In genomic region chr17:40108818-40109470, GRCh38 we compare ENCODE assay signal across 8 cellular contexts. TPM values are rescaled to one million over a fixed set of nuclear protein-coding genes. Genes with fewer than 3 reads are reported as not detected.
DNase-seq lines count a peak whose midpoint lies in the region; ATAC-seq and TF ChIP-seq lines count a peak whose summit lies in the region.
"Not testable (repeated sequence)": the region's sequence is repeated elsewhere in the genome, so short reads cannot be mapped to it uniquely, and the experiment has no call there.

No MANE protein-coding gene starts in this region.

- not testable (repeated sequence) for H3K9ac ChIP-seq in liver (ENCODE audit: low read depth in 1 of 2, low read length in 2 of 2)
- H3K9ac ChIP-seq in smooth muscle cell (ENCODE audit: low read depth): peak overlapping the region; percentile 19

- H3K27ac ChIP-seq in CD8-positive, alpha-beta T cell (ENCODE audit: low read depth, low read length): peak overlapping the region; percentile 80
- H3K27ac ChIP-seq in esophagus muscularis mucosa (replicated peaks in 1 of 4): peak overlapping the region; percentile 88 to 99 (median 94)
- peak overlapping the region; percentile 86 to 99 for H3K27ac ChIP-seq in liver (ENCODE audit: low read depth in 1 of 2, low read length in 2 of 2)
- H3K27ac ChIP-seq in smooth muscle cell (ENCODE audit: low read depth): peak overlapping the region; percentile 95
- peak overlapping the region; percentile 91 to 97 (median 93) for H3K27ac ChIP-seq in upper lobe of left lung

- TF ChIP-seq CTCF in CD8-positive, alpha-beta T cell (IDR thresholded peaks at IDR 0.05); brain (conservative IDR thresholded peaks at IDR 0.05); esophagus muscularis mucosa (IDR thresholded peaks at IDR 0.05); liver (IDR thresholded peaks at IDR 0.05; ENCODE audit: low read depth, low read length, missing input control); nephron progenitor cell (IDR thresholded peaks at IDR 0.05); smooth muscle cell (IDR thresholded peaks at IDR 0.05; ENCODE audit: borderline replicate concordance, insufficient read depth, poor library complexity, severe bottlenecking); upper lobe of left lung (IDR thresholded peaks at IDR 0.05): not testable (repeated sequence)

- H3K9me3 ChIP-seq in CD8-positive, alpha-beta T cell (ENCODE audit: low read length); T-helper 17 cell (ENCODE audit: control insufficient read depth, low read length, poor library complexity, severe bottlenecking); esophagus muscularis mucosa; liver (ENCODE audit: control insufficient read depth in 4 of 4, low read length in 3 of 4); smooth muscle cell (replicated peaks; ENCODE audit: low read depth); upper lobe of left lung: not testable (repeated sequence)

- TF ChIP-seq EP300 in esophagus muscularis mucosa (IDR thresholded peaks at IDR 0.05); upper lobe of left lung (IDR thresholded peaks at IDR 0.05): not testable (repeated sequence)

- 81% methylated on average over 11 of the region's 11 CpGs for WGBS in esophagus muscularis mucosa
- 87% methylated on average over 11 of the region's 11 CpGs for WGBS in liver
- 92% methylated on average over 11 of the region's 11 CpGs for WGBS in smooth muscle cell (ENCODE audit: low lambda C conversion rate)
- 78 to 81% methylated on average over 11 of the region's 11 CpGs for WGBS in upper lobe of left lung, 2 donors

- not testable (repeated sequence) for H3K4me3 Mint-ChIP-seq in CD8-positive, alpha-beta T cell; brain; nephron progenitor cell
- H3K4me3 Mint-ChIP-seq in T-helper 17 cell: peak overlapping the region; percentile 86

- H3K36me3 ChIP-seq in CD8-positive, alpha-beta T cell (ENCODE audit: insufficient read depth, low read length); esophagus muscularis mucosa; liver (ENCODE audit: control insufficient read depth in 4 of 4, insufficient read depth in 3 of 4, low read depth in 1 of 4, low read length in 3 of 4); smooth muscle cell (ENCODE audit: low read depth); upper lobe of left lung: not testable (repeated sequence)

- CTCF ChIA-PET in CD8-positive, alpha-beta T cell (lab: Charles Lee): interaction anchor here (0.7 to 9.6 kb wide), 7 partner anchors 13 to 95 kb away, joined by 4 to 237 read pairs (median 64); partner anchors contain the start of genes MSL1 and NR1D1

- H3K4me1 ChIP-seq in CD8-positive, alpha-beta T cell (ENCODE audit: insufficient read depth, low read length): peaks cover 98% of the 10 kb centered on the region
- peaks cover 94 to 100% (median 99%) of the 10 kb centered on the region in 4 donors for H3K4me1 ChIP-seq in esophagus muscularis mucosa
- peaks cover 10 to 82% (median 61%) of the 10 kb centered on the region in 4 donors for H3K4me1 ChIP-seq in liver (ENCODE audit: control insufficient read depth in 4 of 4, insufficient read depth in 4 of 4, low read length in 3 of 4)
- peaks cover 47% of the 10 kb centered on the region for H3K4me1 ChIP-seq in smooth muscle cell (ENCODE audit: low read depth)
- H3K4me1 ChIP-seq in upper lobe of left lung: peaks cover 94 to 99% (median 97%) of the 10 kb centered on the region in 4 donors

- intact Hi-C loops in CD8-positive, alpha-beta T cell (cut with DNase I, micrococcal nuclease): loop anchor here (1.0 kb wide), 1 partner anchor 10 kb away; no protein-coding TSS in a partner anchor
- intact Hi-C loops in esophagus muscularis mucosa (cut with DNase I): loop anchor here (5.0 kb wide), 1 partner anchor 42 kb away; no protein-coding TSS in a partner anchor

- DNase-seq in CD8-positive, alpha-beta T cell; T-helper 17 cell; esophagus muscularis mucosa (ENCODE audit: extremely low spot score); nephron progenitor cell; smooth muscle cell (lab: John Stamatoyannopoulos, UW; ENCODE audit: unreplicated experiment); upper lobe of left lung: not testable (repeated sequence)

- H3K4me3 ChIP-seq in CD8-positive, alpha-beta T cell (ENCODE audit: low read depth, low read length); liver (ENCODE audit: low read depth in 1 of 3, low read length in 3 of 3); smooth muscle cell; upper lobe of left lung: not testable (repeated sequence)
- H3K4me3 ChIP-seq in esophagus muscularis mucosa: peak overlapping the region in 1 of 4 donors; percentile 7

- not testable (repeated sequence) for H3K27me3 Mint-ChIP-seq in CD8-positive, alpha-beta T cell (ENCODE audit: low read depth); T-helper 17 cell; brain; nephron progenitor cell (ENCODE audit: low read depth, poor library complexity)

- peak overlapping the region; percentile 99 for H3K27ac Mint-ChIP-seq in CD8-positive, alpha-beta T cell
- H3K27ac Mint-ChIP-seq in T-helper 17 cell (peak overlapping the region; percentile 100), brain (peak overlapping the region in 3 of 5 experiments; percentile 96 to 98 (median 97)), nephron progenitor cell (peak overlapping the region; percentile 82)

- POLR2A ChIA-PET in CD8-positive, alpha-beta T cell (lab: Charles Lee): interaction anchor here (1.1 to 8.3 kb wide), 4 partner anchors 12 to 43 kb away, joined by 3 to 141 read pairs (median 34); partner anchors contain the start of genes NR1D1 and THRA

- not testable (repeated sequence) for H3K79me2 ChIP-seq in smooth muscle cell (ENCODE audit: low read depth)

- peaks cover 98% of the 10 kb centered on the region for H3K4me1 Mint-ChIP-seq in CD8-positive, alpha-beta T cell (ENCODE audit: low read depth)
- H3K4me1 Mint-ChIP-seq in T-helper 17 cell: peaks cover 83% of the 10 kb centered on the region
- H3K4me1 Mint-ChIP-seq in brain: peaks cover 100% of the 10 kb centered on the region
- H3K4me1 Mint-ChIP-seq in nephron progenitor cell: peaks cover 93% of the 10 kb centered on the region

- TF ChIP-seq POLR2A in esophagus muscularis mucosa (IDR thresholded peaks at IDR 0.05; ENCODE audit: low read depth); upper lobe of left lung (IDR thresholded peaks at IDR 0.05): not testable (repeated sequence)

- H3F3A ChIP-seq in smooth muscle cell (ENCODE audit: low read depth): peaks cover 32% of the 10 kb centered on the region

- H4K20me1 ChIP-seq in smooth muscle cell (ENCODE audit: low read depth): not testable (repeated sequence)

- not testable (repeated sequence) for TF ChIP-seq RAD21 in liver (IDR thresholded peaks at IDR 0.05)

- not testable (repeated sequence) for H3K27me3 ChIP-seq in CD8-positive, alpha-beta T cell (ENCODE audit: insufficient read depth, low read length); esophagus muscularis mucosa; liver (ENCODE audit: control insufficient read depth in 4 of 4, insufficient read depth in 4 of 4, low read length in 3 of 4); smooth muscle cell (ENCODE audit: low read depth); upper lobe of left lung

- H3K9me3 Mint-ChIP-seq in CD8-positive, alpha-beta T cell; brain; nephron progenitor cell: not testable (repeated sequence)

- H3K36me3 Mint-ChIP-seq in CD8-positive, alpha-beta T cell; T-helper 17 cell (ENCODE audit: low read depth); brain; nephron progenitor cell (ENCODE audit: low read depth): not testable (repeated sequence)

- not testable (repeated sequence) for ATAC-seq in CD8-positive, alpha-beta T cell; T-helper 17 cell; upper lobe of left lung (ENCODE audit: low FRiP score in 2 of 2)

- not testable (repeated sequence) for H2AFZ ChIP-seq in smooth muscle cell (ENCODE audit: low read depth)

- H3K4me2 ChIP-seq in smooth muscle cell: peak overlapping the region; percentile 49

RNA-seq across cellular contexts. Expression of gene NR1D1, which starts 8.6 kb away (rescaled TPM):
- 10 to 100 TPM; 24.1 to 25.6 TPM for total RNA-seq in CD8-positive, alpha-beta T cell
- 100 to 1,000 TPM; 102 to 145 TPM for total RNA-seq in T-helper 17 cell
- 43.8 TPM for polyA plus RNA-seq in brain (ENCODE audit: insufficient read depth, low read depth, low replicate concordance)
- 10 to 100 TPM in 3 of 4 donors, 1 to 10 TPM in 1; 6.1 to 24.2 (median 14.5) TPM for total RNA-seq in esophagus muscularis mucosa
- total RNA-seq in liver: 1 to 10 TPM in 1 of 2 donors, under 1 TPM in 1; 0.84 to 2.3 TPM
- 10 to 100 TPM in 1 of 2 donors, 1 to 10 TPM in 1; 8.8 to 13.7 TPM for polyA plus RNA-seq in liver
- 6.0 and 12.5 TPM in 2 replicates for total RNA-seq in smooth muscle cell
- polyA plus RNA-seq in smooth muscle cell: 18.4 and 19.5 TPM in 2 replicates
- total RNA-seq in upper lobe of left lung: 10 to 100 TPM in 5 of 6 donors, 1 to 10 TPM in 1; 3.8 to 24.7 (median 15.8) TPM

RNA-seq across cellular contexts. Expression of gene MSL1, which starts 12.8 kb away (rescaled TPM):
- 10 to 100 TPM; 43.8 to 46.6 TPM for total RNA-seq in CD8-positive, alpha-beta T cell
- total RNA-seq in T-helper 17 cell (100 to 1,000 TPM; 101 to 106 TPM), esophagus muscularis mucosa (10 to 100 TPM; 64.1 to 86.8 (median 72.2) TPM), liver (10 to 100 TPM; 24.0 to 43.7 TPM), smooth muscle cell (74.9 and 79.0 TPM in 2 replicates), upper lobe of left lung (100 to 1,000 TPM in 3 of 6 donors, 10 to 100 TPM in 3; 57.6 to 240 (median 97.0) TPM)
- polyA plus RNA-seq in brain (ENCODE audit: insufficient read depth, low read depth, low replicate concordance) (94.4 TPM), liver (10 to 100 TPM in 1 of 2 donors, 1 to 10 TPM in 1; 7.9 to 23.1 TPM), smooth muscle cell (24.6 and 26.0 TPM in 2 replicates)

RNA-seq across cellular contexts. Expression of gene CASC3, which starts 31.4 kb away (rescaled TPM):
- 100 to 1,000 TPM; 187 to 198 TPM for total RNA-seq in CD8-positive, alpha-beta T cell
- 100 to 1,000 TPM; 168 to 176 TPM for total RNA-seq in T-helper 17 cell
- 150 TPM for polyA plus RNA-seq in brain (ENCODE audit: insufficient read depth, low read depth, low replicate concordance)
- 100 to 1,000 TPM in 2 of 4 donors, 10 to 100 TPM in 2; 77.2 to 103 (median 95.5) TPM for total RNA-seq in esophagus muscularis mucosa
- 10 to 100 TPM; 17.1 to 17.9 TPM for total RNA-seq in liver
- polyA plus RNA-seq in liver: 10 to 100 TPM; 11.4 to 12.9 TPM
- 25.6 and 33.3 TPM in 2 replicates for total RNA-seq in smooth muscle cell
- polyA plus RNA-seq in smooth muscle cell: 54.2 and 59.5 TPM in 2 replicates
- 100 to 1,000 TPM in 2 of 6 donors, 10 to 100 TPM in 4; 52.2 to 141 (median 75.0) TPM for total RNA-seq in upper lobe of left lung

RNA-seq across cellular contexts. Expression of gene THRA, which starts 46.2 kb away (rescaled TPM):
- total RNA-seq in CD8-positive, alpha-beta T cell: 10 to 100 TPM; 34.6 to 35.7 TPM
- total RNA-seq in T-helper 17 cell: 10 to 100 TPM; 29.8 to 32.2 TPM
- 176 TPM for polyA plus RNA-seq in brain (ENCODE audit: insufficient read depth, low read depth, low replicate concordance)
- total RNA-seq in esophagus muscularis mucosa: 100 to 1,000 TPM in 2 of 4 donors, 10 to 100 TPM in 2; 69.7 to 112 (median 85.2) TPM
- total RNA-seq in liver: 10 to 100 TPM in 1 of 2 donors, 1 to 10 TPM in 1; 8.5 to 10.3 TPM
- 1 to 10 TPM; 3.2 to 6.3 TPM for polyA plus RNA-seq in liver
- total RNA-seq in smooth muscle cell: 15.6 and 25.4 TPM in 2 replicates
- 17.6 and 21.2 TPM in 2 replicates for polyA plus RNA-seq in smooth muscle cell
- total RNA-seq in upper lobe of left lung: 10 to 100 TPM; 31.0 to 55.3 (median 49.9) TPM

RNA-seq across cellular contexts. Expression of gene MED24, which starts 54.7 kb away (rescaled TPM):
- 100 to 1,000 TPM; 103 to 104 TPM for total RNA-seq in CD8-positive, alpha-beta T cell
- total RNA-seq in T-helper 17 cell (10 to 100 TPM; 73.7 to 77.5 TPM), esophagus muscularis mucosa (10 to 100 TPM; 33.6 to 43.6 (median 37.4) TPM), liver (10 to 100 TPM; 31.0 to 37.1 TPM), smooth muscle cell (68.2 and 76.9 TPM in 2 replicates), upper lobe of left lung (100 to 1,000 TPM in 1 of 6 donors, 10 to 100 TPM in 5; 36.5 to 157 (median 71.0) TPM)
- polyA plus RNA-seq in brain (ENCODE audit: insufficient read depth, low read depth, low replicate concordance) (95.0 TPM), liver (10 to 100 TPM; 19.2 to 27.2 TPM), smooth muscle cell (74.9 and 77.2 TPM in 2 replicates)
